In genomic region chr1:9128520-9129371, GRCh38 we compare ENCODE assay signal across 8 cellular contexts. TPM values are rescaled to one million over a fixed set of nuclear protein-coding genes. Genes with fewer than 3 reads are reported as not detected.
DNase-seq lines count a peak whose midpoint lies in the region; ATAC-seq and TF ChIP-seq lines count a peak whose summit lies in the region.

TSS of gene GPR157 (minus strand) at chr1:9129102. CDS start at chr1:9129027, 75 bp downstream.

- no peak within 1 kb of the TSS for H3K9ac ChIP-seq in neural progenitor cell

- H3K4me1 ChIP-seq in Peyer's patch (peaks cover 0 to 29% (median 9%) of the 10 kb centered on the region in 4 donors), neural progenitor cell (no peaks in the 10 kb centered on the region)

- H3K4me3 ChIP-seq in Peyer's patch (peak within 1 kb of the TSS; percentile 65 to 87 (median 76)), neural progenitor cell (peak within 1 kb of the TSS; percentile 57)

- ATAC-seq in HG03139 (IDR thresholded peaks at IDR 0.05; ENCODE audit: unreplicated experiment) = peak; percentile 56

- peaks cover 6% of the 10 kb centered on the region for H3K27me3 Mint-ChIP-seq in neural progenitor cell (ENCODE audit: insufficient read depth, low read depth)

- peaks cover 17% of the 10 kb centered on the region for H3K4me1 Mint-ChIP-seq in neural progenitor cell

- H3K4me3 Mint-ChIP-seq in neural progenitor cell = peak within 1 kb of the TSS; percentile 90

- no peak within 1 kb of the TSS for H3K27ac Mint-ChIP-seq in neural progenitor cell

- H3K36me3 ChIP-seq in Peyer's patch (no peaks in the 10 kb centered on the region), neural progenitor cell (no peaks in the 10 kb centered on the region)

- H4K20me1 ChIP-seq in neural progenitor cell (ENCODE audit: low read depth) = peaks cover 5% of the 10 kb centered on the region

- in situ Hi-C loops in GM18951 (cut with MboI; ENCODE audit: low sequenced_read_pairs, unreplicated experiment) = no loop called here

- H3K27ac ChIP-seq in Peyer's patch = peak within 1 kb of the TSS; percentile 79 to 92 (median 86)
- H3K27ac ChIP-seq in neural progenitor cell = no peak within 1 kb of the TSS
- H3K27ac ChIP-seq in substantia nigra (ENCODE audit: low read depth, low read length, poor library complexity, severe bottlenecking) = no peak within 1 kb of the TSS

- H3F3A ChIP-seq in neural progenitor cell (ENCODE audit: low read depth) = peaks cover 26% of the 10 kb centered on the region

- H3K9me3 ChIP-seq in Peyer's patch (no peaks in the 10 kb centered on the region), neural progenitor cell (ENCODE audit: low read depth) (no peaks in the 10 kb centered on the region)

- peak within 1 kb of the TSS; percentile 87 for H3K4me2 ChIP-seq in neural progenitor cell

- H2AFZ ChIP-seq in neural progenitor cell (replicated peaks) = peak within 1 kb of the TSS; percentile 96

- no peaks in the 10 kb centered on the region for H3K36me3 Mint-ChIP-seq in neural progenitor cell

- TF ChIP-seq CTCF in Peyer's patch (IDR thresholded peaks at IDR 0.05) (peak in 2 of 6 experiments; percentile 30 to 31), neural progenitor cell (IDR thresholded peaks at IDR 0.05) (peak; percentile 11)

- no peaks in the 10 kb centered on the region for H3K27me3 ChIP-seq in Peyer's patch
- peaks cover 28% of the 10 kb centered on the region for H3K27me3 ChIP-seq in neural progenitor cell

- H3K79me2 ChIP-seq in neural progenitor cell (ENCODE audit: low read depth) = no peaks in the 10 kb centered on the region

- TF ChIP-seq POLR2A in GM18951 (IDR thresholded peaks at IDR 0.05; ENCODE audit: extremely low read depth, insufficient read depth, insufficient read length) (peak; percentile 59), Peyer's patch (IDR thresholded peaks at IDR 0.05) (peak in 1 of 2 donors; percentile 81)

- H3K9me3 Mint-ChIP-seq in neural progenitor cell = no peaks in the 10 kb centered on the region

- DNase-seq in AG20443 (ENCODE audit: low spot score) (peak; percentile 100), Peyer's patch (peak; percentile 94 to 97 (median 97)), fibroblast of the conjunctiva (ENCODE audit: low read depth) (peak; percentile 69), neural progenitor cell (ENCODE audit: low spot score) (peak; percentile 93), substantia nigra (lab: John Stamatoyannopoulos, UW) (peak in 31 of 49 donors; percentile 10 to 71 (median 44))
- DNase-seq in activated T-helper 9 cell treated with anti-CD3 and anti-CD28 coated beads, Interleukin-2, amount 50 U/mL, for 16 hours (ENCODE audit: low read depth) = peak; percentile 73

RNA-seq across cellular contexts. Expression of gene GPR157, which starts in this region (rescaled TPM):
- total RNA-seq in Peyer's patch (100 to 1,000 TPM in 1 of 4 donors, 10 to 100 TPM in 2, 1 to 10 TPM in 1; 3.3 to 208 (median 10.4) TPM), neural progenitor cell (ENCODE audit: low replicate concordance) (1.6 and 2.1 TPM in 2 replicates)

Comparison
In these comparisons a context has a peak if more than half of its experiments do, and no peak if none do; other contexts are left out.
1. DNase-seq: peak in every context shown above with its lines; median percentile 100 in AG20443; 97 in Peyer's patch; 93 in neural progenitor cell; 73 in activated T-helper 9 cell treated with anti-CD3 and anti-CD28 coated beads, Interleukin-2, amount 50 U/mL, for 16 hours; 69 in fibroblast of the conjunctiva; 44 in substantia nigra.
2. H3K27ac ChIP-seq: peak in Peyer's patch (4 of 4); none in neural progenitor cell (single experiment) and substantia nigra (single experiment).